ENCODE assay signal across 9 cellular contexts in genomic region chr17:78316115-78316866, GRCh38. TPM values are rescaled to one million over a fixed set of nuclear protein-coding genes. Genes with fewer than 3 reads are reported as not detected.
A peak's percentile ranks its signal among the peaks of the same experiment; 100 is the strongest.
DNase-seq lines count a peak whose midpoint lies in the region; ATAC-seq and TF ChIP-seq lines count a peak whose summit lies in the region.
"Had no signal": no experiment of that assay in that cellular context is flagged by ENCODE, and none has a peak within 500 bp of the region (broad histone marks: within the 10 kb centered on the region; RNA-seq: fewer than 3 reads in every experiment).

No MANE protein-coding gene starts in this region.

- H3K4me2 ChIP-seq in mammary epithelial cell (ENCODE audit: insufficient read depth, low read depth, low read length), result peak overlapping the region; percentile 62

- CTCF ChIA-PET in mammary epithelial cell (lab: Charles Lee; ENCODE audit: low non-redundant PET), result no interaction called here

- ATAC-seq in heart right ventricle (peak in 1 of 8 donors; percentile 1), left ventricle myocardium superior (no peak), upper lobe of right lung (no peak)
- ATAC-seq: left lobe of liver had no signal

- intact Hi-C loops in heart right ventricle (cut with DNase I), result no loop called here
- intact Hi-C loops in left ventricle myocardium superior (cut with micrococcal nuclease), result no loop called here
- intact Hi-C loops in mammary epithelial cell (cut with micrococcal nuclease), result no loop called here
- intact Hi-C loops in upper lobe of right lung (cut with DNase I), result no loop called here

- H3K27me3 ChIP-seq in heart right ventricle, result peaks cover 0 to 25% (median 0%) of the 10 kb centered on the region in 7 donors
- no peaks in the 10 kb centered on the region for H3K27me3 ChIP-seq in mammary epithelial cell (ENCODE audit: insufficient read depth, low read length)
- H3K27me3 ChIP-seq in muscle layer of colon (ENCODE audit: control insufficient read depth in 1 of 2, insufficient read depth in 2 of 2, low read length in 2 of 2), result no peaks in the 10 kb centered on the region
- no peaks in the 10 kb centered on the region for H3K27me3 ChIP-seq in upper lobe of right lung

- H3K27ac ChIP-seq in heart right ventricle (peak overlapping the region in 9 of 10 donors; percentile 59 to 91 (median 79)), mammary epithelial cell (ENCODE audit: insufficient read depth, low read depth, low read length) (peak overlapping the region; percentile 79), muscle layer of colon (ENCODE audit: low read depth, low read length) (peak overlapping the region; percentile 35), upper lobe of right lung (peak overlapping the region; percentile 80)

- H3K4me1 ChIP-seq in heart right ventricle, result peaks cover 13 to 50% (median 37%) of the 10 kb centered on the region in 9 donors
- H3K4me1 ChIP-seq in mammary epithelial cell (ENCODE audit: insufficient read depth, low read length), result peaks cover 46% of the 10 kb centered on the region
- H3K4me1 ChIP-seq in muscle layer of colon (ENCODE audit: insufficient read depth, low read length), result peaks cover 31% of the 10 kb centered on the region
- peaks cover 47% of the 10 kb centered on the region for H3K4me1 ChIP-seq in upper lobe of right lung

- WGBS in heart right ventricle, 2 donors, result 84% methylated on average over 22 of the region's 22 CpGs
- 89% methylated on average over 16 of the region's 22 CpGs for WGBS in mammary epithelial cell (ENCODE audit: low coverage, missing lambda C conversion rate)

- peak overlapping the region; percentile 56 for H3K9ac ChIP-seq in mammary epithelial cell (ENCODE audit: insufficient read depth, low read length)
- no peak overlapping the region for H3K9ac ChIP-seq in muscle layer of colon (ENCODE audit: low read length)

- H3K4me3 ChIP-seq in heart right ventricle (no peak overlapping the region), mammary epithelial cell (replicated peaks in 1 of 3; ENCODE audit: insufficient read depth in 1 of 3, low read depth in 2 of 3, low read length in 3 of 3) (no peak overlapping the region), muscle layer of colon (ENCODE audit: low read depth in 1 of 2, low read length in 2 of 2) (no peak overlapping the region), upper lobe of right lung (peak overlapping the region; percentile 6)

- H2AFZ ChIP-seq in mammary epithelial cell (ENCODE audit: low read depth, low read length), result peak overlapping the region; percentile 89

- no peaks in the 10 kb centered on the region for H4K20me1 ChIP-seq in mammary epithelial cell (ENCODE audit: insufficient read depth, low read length)

- no peaks in the 10 kb centered on the region for H3K36me3 ChIP-seq in heart right ventricle
- H3K36me3 ChIP-seq in mammary epithelial cell (ENCODE audit: insufficient read depth, low read length), result no peaks in the 10 kb centered on the region
- H3K36me3 ChIP-seq in muscle layer of colon (ENCODE audit: insufficient read depth, low read length), result no peaks in the 10 kb centered on the region
- no peaks in the 10 kb centered on the region for H3K36me3 ChIP-seq in upper lobe of right lung

- H3K79me2 ChIP-seq in mammary epithelial cell (ENCODE audit: insufficient read depth, low read length), result no peaks in the 10 kb centered on the region

- no peak for DNase-seq in heart right ventricle
- no peak for DNase-seq in left ventricle myocardium superior
- no peak for DNase-seq in mammary epithelial cell
- DNase-seq in upper lobe of right lung, result no peak
- no peak for DNase-seq in NCI-H1048 (lab: John Stamatoyannopoulos, UW)
- no peak for DNase-seq in amygdala (lab: John Stamatoyannopoulos, UW)
- no peak for DNase-seq in NK-92 treated with Interleukin-12 subunit alpha and Interleukin-12 subunit beta, amount 100 ng/mL, for 24 hours (lab: John Stamatoyannopoulos, UW)

- in situ Hi-C loops in mammary epithelial cell (cut with MboI; ENCODE audit: low sequenced_read_pairs in 2 of 2), result no loop called here

- H3K9me3 ChIP-seq in heart right ventricle (no peaks in the 10 kb centered on the region), mammary epithelial cell (replicated peaks; ENCODE audit: insufficient read depth, low read length) (no peaks in the 10 kb centered on the region), muscle layer of colon (ENCODE audit: low read length) (no peaks in the 10 kb centered on the region), upper lobe of right lung (no peaks in the 10 kb centered on the region)

- no TSS peak for BruUV-seq in mammary epithelial cell (replicated peaks; lab: Mats Ljungman, UMichigan)

- TF ChIP-seq CTCF in heart right ventricle (IDR thresholded peaks at IDR 0.05) (no peak), mammary epithelial cell (conservative IDR thresholded peaks at IDR 0.05 in 1 of 2, IDR thresholded peaks at IDR 0.05 in 1 of 2; ENCODE audit: extremely low read depth in 1 of 2, insufficient read depth in 1 of 2, low read depth in 1 of 2, low read length in 2 of 2) (no peak), upper lobe of right lung (IDR thresholded peaks at IDR 0.05) (no peak)

- dilution Hi-C loops in mammary epithelial cell (cut with HindIII; ENCODE audit: low sequenced_read_pairs), result loop anchor here (5.0 kb wide), 1 partner anchor 101 kb away; no protein-coding TSS in a partner anchor

RNA-seq across cellular contexts. Expression of gene SOCS3, which starts 43.6 kb away (rescaled TPM):
- 100 to 1,000 TPM in 2 of 10 donors, 10 to 100 TPM in 6, 1 to 10 TPM in 2; 7.7 to 189 (median 17.0) TPM for total RNA-seq in heart right ventricle
- polyA plus RNA-seq in heart right ventricle, result 10 to 100 TPM; 13.5 to 30.2 TPM
- total RNA-seq in left ventricle myocardium superior, result 11.1 TPM
- 10 to 100 TPM in 1 of 2 donors, 1 to 10 TPM in 1; 4.3 to 24.7 TPM for total RNA-seq in mammary epithelial cell
- polyA plus RNA-seq in mammary epithelial cell, result 3.5 TPM
- polyA minus RNA-seq in mammary epithelial cell, result 1.8 TPM
- total RNA-seq in upper lobe of right lung, result 82.0 TPM
